10 cellular contexts compared by ENCODE assay signal in the genomic region with DNA sequence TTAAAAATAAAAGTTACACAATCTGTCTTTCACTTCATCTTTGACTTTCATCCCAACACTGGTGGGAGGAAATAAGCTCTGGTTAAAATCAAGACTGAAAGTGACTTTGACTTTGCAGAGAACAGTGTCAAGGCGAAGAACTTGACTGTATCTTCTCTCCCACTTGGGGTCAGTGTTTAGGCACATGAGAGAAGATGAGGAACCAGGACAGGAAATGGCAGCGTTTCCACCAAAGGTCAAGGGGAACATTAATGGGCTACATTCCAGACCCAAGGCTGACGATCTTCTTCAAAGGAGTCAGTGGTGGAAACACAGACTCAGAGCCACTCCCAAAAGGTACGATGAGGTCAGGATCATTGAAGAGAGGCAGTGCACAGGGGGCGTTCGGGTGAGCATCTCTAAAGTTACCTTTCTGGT.
DNase-seq lines count a peak whose midpoint lies in the region; ATAC-seq and TF ChIP-seq lines count a peak whose summit lies in the region.
"Had no signal": no experiment of that assay in that cellular context is flagged by ENCODE, and none has a peak within 500 bp of the region (broad histone marks: within the 10 kb centered on the region; RNA-seq: fewer than 3 reads in every experiment).

No MANE protein-coding gene starts in this region.

- no peak overlapping the region for H3K4me3 Mint-ChIP-seq in nephron progenitor cell

- peak; percentile 77 for ATAC-seq in HG03066 (IDR thresholded peaks at IDR 0.05; ENCODE audit: low read depth, unreplicated experiment)
- no peak for ATAC-seq in GM18861 (IDR thresholded peaks at IDR 0.05; ENCODE audit: unreplicated experiment)

- in situ Hi-C loops in GM13976 (cut with MboI; ENCODE audit: low sequenced_read_pairs, unreplicated experiment) = no loop called here

- no peak overlapping the region for H3K27ac Mint-ChIP-seq in nephron progenitor cell

- H3K4me1 Mint-ChIP-seq in nephron progenitor cell = peaks cover 30% of the 10 kb centered on the region

- DNase-seq in GM13976 (ENCODE audit: low spot score) (peak; percentile 21), OCI-M1 (lab: John Stamatoyannopoulos, UW) (peak; percentile 29), epithelial cell of prostate (ENCODE audit: low read depth, low spot score) (no peak), nephron progenitor cell (peak; percentile 17), KG1 (lab: John Stamatoyannopoulos, UW) (no peak), NK-92 (lab: John Stamatoyannopoulos, UW; ENCODE audit: unreplicated experiment) (no peak)

- H3K9me3 Mint-ChIP-seq in nephron progenitor cell = no peaks in the 10 kb centered on the region

- peaks cover 11% of the 10 kb centered on the region for H3K27me3 Mint-ChIP-seq in nephron progenitor cell (ENCODE audit: low read depth, poor library complexity)

- peak overlapping the region; percentile 78 for H3K27ac ChIP-seq in epithelial cell of prostate
- H3K27ac ChIP-seq: neutrophil, VCaP had no signal

- no peak for TF ChIP-seq CTCF in GM13976 (IDR thresholded peaks at IDR 0.05; ENCODE audit: borderline replicate concordance, control extremely low read depth, extremely low read depth, insufficient read depth, missing control alignments)
- TF ChIP-seq CTCF in nephron progenitor cell (IDR thresholded peaks at IDR 0.05) = peak; percentile 32

- H3K36me3 Mint-ChIP-seq in nephron progenitor cell (ENCODE audit: low read depth) = no peaks in the 10 kb centered on the region

Comparison
In these comparisons a context has a peak if more than half of its experiments do, and no peak if none do; other contexts are left out.
1. DNase-seq: peak in GM13976 (single experiment), OCI-M1 (single experiment) and nephron progenitor cell (single experiment); none in epithelial cell of prostate (single experiment), KG1 (single experiment) and NK-92 (single experiment).